Comparison of ENCODE assay signal across 17 cellular contexts in genomic region chr3:107024481-107025153, GRCh38.
A peak's percentile ranks its signal among the peaks of the same experiment; 100 is the strongest.
DNase-seq lines count a peak whose midpoint lies in the region; ATAC-seq, FAIRE-seq and TF ChIP-seq lines count a peak whose summit lies in the region.
"Had no signal": no experiment of that assay in that cellular context is flagged by ENCODE, and none has a peak within 500 bp of the region (broad histone marks: within the 10 kb centered on the region; RNA-seq: fewer than 3 reads in every experiment).

No MANE protein-coding gene starts in this region.

- H3K4me1 ChIP-seq in A673 (ENCODE audit: insufficient read depth, low read length, poor library complexity, severe bottlenecking), result peaks cover 23% of the 10 kb centered on the region
- H3K4me1 ChIP-seq in hepatocyte (ENCODE audit: insufficient read depth), result peaks cover 12% of the 10 kb centered on the region
- no peaks in the 10 kb centered on the region for H3K4me1 ChIP-seq in small intestine (ENCODE audit: control insufficient read depth in 2 of 2, insufficient read depth in 1 of 2, low read depth in 1 of 2, low read length in 1 of 2)
- H3K4me1 ChIP-seq: right lobe of liver, SJSA1 had no signal

- FAIRE-seq in small intestine (lab: Jason Lieb, UNC), result no peak
- FAIRE-seq: D721Med, GM18507, HTR-8/SVneo had no signal

- BruUV-seq in A673 (replicated peaks; lab: Mats Ljungman, UMichigan), result no TSS peak

- peak; percentile 48 for DNase-seq in A673 (ENCODE audit: low spot score)
- peak; percentile 21 for DNase-seq in GM04503 (ENCODE audit: low read depth)
- no peak for DNase-seq in hepatocyte (ENCODE audit: low spot score)
- DNase-seq in C1 segment of cervical spinal cord (lab: John Stamatoyannopoulos, UW), result no peak
- no peak for DNase-seq in small intestine
- DNase-seq in 8988T, result no peak
- DNase-seq in NCI-H748 treated with DMSO at 0.1 percent for 48 hours (lab: John Stamatoyannopoulos, UW), result no peak
- DNase-seq: activated CD4-positive, alpha-beta T cell treated with anti-CD3 and anti-CD28 coated beads, Interleukin-2, amount 10 ng/mL, durations not matched to agents 7 days and 5 days; left cardiac atrium; NCI-H146; right lobe of liver; T-helper 9 cell had no signal

- H3K9me3 ChIP-seq in A673 (ENCODE audit: low read depth, low read length, poor library complexity, severe bottlenecking) (no peaks in the 10 kb centered on the region), hepatocyte (ENCODE audit: low read depth) (no peaks in the 10 kb centered on the region), small intestine (ENCODE audit: control insufficient read depth, low read depth) (no peaks in the 10 kb centered on the region)
- H3K9me3 ChIP-seq: right lobe of liver, SJSA1 had no signal

- TF ChIP-seq CTCF in A673 (conservative IDR thresholded peaks at IDR 0.05; ENCODE audit: low read depth, low read length) (no peak), hepatocyte (IDR thresholded peaks at IDR 0.05; ENCODE audit: poor library complexity) (no peak)

- no peaks in the 10 kb centered on the region for H3K36me3 ChIP-seq in A673 (ENCODE audit: insufficient read depth, low read length, poor library complexity, severe bottlenecking)
- H3K36me3 ChIP-seq in hepatocyte (replicated peaks; ENCODE audit: insufficient read depth, low read depth), result no peaks in the 10 kb centered on the region
- no peaks in the 10 kb centered on the region for H3K36me3 ChIP-seq in small intestine (ENCODE audit: control insufficient read depth in 2 of 2, insufficient read depth in 2 of 2, low read length in 2 of 2)
- H3K36me3 ChIP-seq: right lobe of liver, SJSA1 had no signal

- intact Hi-C loops in A673 (cut with micrococcal nuclease; ENCODE audit: unreplicated experiment), result no loop called here

- peak; percentile 86 for ATAC-seq in SK-N-SH treated with all-trans-retinoic acid at 6 μM for 48 hours
- ATAC-seq: left cardiac atrium, right lobe of liver had no signal

- H2AFZ ChIP-seq in hepatocyte, result no peak overlapping the region

- POLR2A ChIA-PET in A673 (lab: Charles Lee; ENCODE audit: low non-redundant PET), result no interaction called here

- no peaks in the 10 kb centered on the region for H4K20me1 ChIP-seq in hepatocyte (ENCODE audit: insufficient read depth, poor library complexity, severe bottlenecking)

- H3K4me2 ChIP-seq in hepatocyte, result peak overlapping the region; percentile 7

- H3K4me3 ChIP-seq in A673 (ENCODE audit: low read depth, low read length, poor library complexity, severe bottlenecking) (no peak overlapping the region), hepatocyte (no peak overlapping the region), small intestine (ENCODE audit: low read depth in 1 of 2, low read length in 2 of 2) (no peak overlapping the region)
- H3K4me3 ChIP-seq: right lobe of liver, SJSA1 had no signal

- H3K27ac ChIP-seq in A673 (ENCODE audit: low read depth, low read length, poor library complexity, severe bottlenecking) (peak overlapping the region; percentile 60), hepatocyte (no peak overlapping the region), small intestine (ENCODE audit: low read depth in 1 of 2, low read length in 1 of 2) (no peak overlapping the region)
- H3K27ac ChIP-seq: right lobe of liver, SJSA1 had no signal

- H3K9me2 ChIP-seq in hepatocyte (replicated peaks; ENCODE audit: insufficient read depth), result no peaks in the 10 kb centered on the region

- H3K79me2 ChIP-seq in hepatocyte, result no peaks in the 10 kb centered on the region

- H3K27me3 ChIP-seq in A673 (replicated peaks; ENCODE audit: insufficient read depth, low read depth, low read length, poor library complexity) (no peaks in the 10 kb centered on the region), hepatocyte (no peaks in the 10 kb centered on the region), small intestine (ENCODE audit: control insufficient read depth in 2 of 2, insufficient read depth in 2 of 2, low read length in 2 of 2) (no peaks in the 10 kb centered on the region)
- H3K27me3 ChIP-seq: right lobe of liver, SJSA1 had no signal

- CTCF ChIA-PET in A673 (lab: Charles Lee), result no interaction called here

- WGBS in hepatocyte (ENCODE audit: low lambda C conversion rate, missing lambda C conversion rate), result 29% methylated on average over 3 of the region's 3 CpGs
- WGBS in small intestine, 3 donors, result 29 to 52% (median 36%) methylated on average over 3 of the region's 3 CpGs

TF ChIP-seq in SK-N-SH treated with all-trans-retinoic acid at 6 μM for 48 hours, 23 proteins besides CTCF, POLR2A, EP300 and RAD21:
- TF ChIP-seq SNAI2 (CRISPR knock-in tag; IDR thresholded peaks at IDR 0.05) (no peak), CSRNP3 (CRISPR knock-in tag; IDR thresholded peaks at IDR 0.05) (no peak), BACH2 (CRISPR knock-in tag; IDR thresholded peaks at IDR 0.05; ENCODE audit: borderline replicate concordance) (no peak), RARB (CRISPR knock-in tag; IDR thresholded peaks at IDR 0.05) (no peak), ISL1 (CRISPR knock-in tag; IDR thresholded peaks at IDR 0.05) (peak; percentile 43; the same call in 1 of the 2 replicates), ZFP3 (CRISPR knock-in tag; IDR thresholded peaks at IDR 0.05) (no peak), TSHZ2 (CRISPR knock-in tag; IDR thresholded peaks at IDR 0.05) (peak; percentile 43; the same call in 1 of the 2 replicates)

Comparison
In these comparisons a context has a peak if more than half of its experiments do, and no peak if none do; other contexts are left out.
1. DNase-seq: peak in A673 (single experiment) and GM04503 (single experiment); none in hepatocyte (single experiment), C1 segment of cervical spinal cord (0 of 14), small intestine (single experiment), 8988T (single experiment) and NCI-H748 treated with DMSO at 0.1 percent for 48 hours (single experiment).